ENCODE assay signal across 8 cellular contexts in the genomic region with DNA sequence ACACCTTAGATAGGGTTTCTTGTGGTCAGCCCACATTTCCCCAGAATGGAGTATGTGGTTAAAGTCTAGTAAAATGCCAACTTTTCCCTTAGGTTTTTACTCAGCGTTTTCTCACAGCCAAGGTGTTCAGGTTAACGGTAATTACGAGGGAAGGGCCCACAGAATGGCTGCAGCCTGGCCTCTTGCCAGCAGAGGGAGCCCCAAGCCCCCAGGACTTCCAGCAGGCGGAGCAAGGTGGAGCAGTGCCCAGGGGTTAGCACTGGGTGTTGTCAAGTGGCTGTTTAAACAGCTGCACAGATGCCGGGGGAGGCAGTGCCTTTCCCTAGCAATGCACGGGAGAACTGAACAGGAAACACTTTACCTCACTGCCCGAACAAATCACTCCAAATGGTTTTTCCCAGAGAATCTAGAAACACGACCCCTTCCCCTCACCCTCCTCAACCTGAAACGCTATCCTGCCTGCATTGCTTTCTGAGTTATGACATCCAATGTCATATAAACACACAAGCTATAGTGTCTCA. TPM values are rescaled to one million over a fixed set of nuclear protein-coding genes. Genes with fewer than 3 reads are reported as not detected.
DNase-seq lines count a peak whose midpoint lies in the region; ATAC-seq lines count a peak whose summit lies in the region.

No MANE protein-coding gene starts in this region.

- DNase-seq in DMS53 treated with DMSO at 0.1 percent for 48 hours (lab: John Stamatoyannopoulos, UW; ENCODE audit: unreplicated experiment), result peak; percentile 95
- DNase-seq in NCI-H345 treated with DMSO at 0.1 percent for 48 hours (lab: John Stamatoyannopoulos, UW; ENCODE audit: unreplicated experiment), result peak; percentile 87
- peak; percentile 76 for DNase-seq in activated CD4-positive, alpha-beta T cell treated with anti-CD3 and anti-CD28 coated beads for 1 hour
- DNase-seq in caudate nucleus (lab: John Stamatoyannopoulos, UW), result peak in 48 of 61 donors; percentile 9 to 69 (median 34)
- DNase-seq in left lobe of liver (ENCODE audit: low spot score), result peak; percentile 61
- peak; percentile 74 to 80 for DNase-seq in stimulated activated CD4-positive, alpha-beta T cell treated with anti-CD3 and anti-CD28 coated beads, Interleukin-4, amount 100 ng/mL, for 4 hours

- H3K27ac ChIP-seq in caudate nucleus (ENCODE audit: low read depth, low read length), result no peak overlapping the region

- peak; percentile 44 for ATAC-seq in HG02852 (IDR thresholded peaks at IDR 0.05; ENCODE audit: unreplicated experiment)
- ATAC-seq in left lobe of liver, result peak; percentile 74
- ATAC-seq in GM21360 (IDR thresholded peaks at IDR 0.05; ENCODE audit: unreplicated experiment), result no peak

RNA-seq across cellular contexts. Expression of a gene that starts 6.6 kb away (rescaled TPM):
- 93.5 TPM for total RNA-seq in left lobe of liver

RNA-seq across cellular contexts. Expression of a gene that starts 46.0 kb away (rescaled TPM):
- total RNA-seq in left lobe of liver, result 38.6 TPM

Comparison
In these comparisons a context has a peak if more than half of its experiments do, and no peak if none do; other contexts are left out.
1. DNase-seq: peak in every context shown above with its lines; median percentile 95 in DMS53 treated with DMSO at 0.1 percent for 48 hours; 87 in NCI-H345 treated with DMSO at 0.1 percent for 48 hours; 77 in stimulated activated CD4-positive, alpha-beta T cell treated with anti-CD3 and anti-CD28 coated beads, Interleukin-4, amount 100 ng/mL, for 4 hours; 76 in activated CD4-positive, alpha-beta T cell treated with anti-CD3 and anti-CD28 coated beads for 1 hour; 61 in left lobe of liver; 34 in caudate nucleus.